8 cellular contexts compared by ENCODE assay signal in genomic region chr17:41966453-41967140, GRCh38. TPM values are rescaled to one million over a fixed set of nuclear protein-coding genes. Genes with fewer than 3 reads are reported as not detected.
DNase-seq lines count a peak whose midpoint lies in the region; ATAC-seq, FAIRE-seq and TF ChIP-seq lines count a peak whose summit lies in the region.

TSS of gene CNP (plus strand) at chr17:41966795. CDS start at chr17:41966885, 90 bp downstream.

- ATAC-seq in GM21717 (IDR thresholded peaks at IDR 0.05; ENCODE audit: unreplicated experiment): peak; percentile 49
- ATAC-seq in naive thymus-derived CD8-positive, alpha-beta T cell: peak; percentile 82
- peak; percentile 84 to 87 for ATAC-seq in stimulated activated naive B cell treated with anti-CD40 and anti-IgM and Interleukin-4, amounts not matched to agents 10 μg/mL and 1 μg/mL and 100 μg/mL, for 72 hours (replicated peaks)

- H2AFZ ChIP-seq in fibroblast of lung (ENCODE audit: low read length): peak within 1 kb of the TSS; percentile 42

- H3K4me1 ChIP-seq in fibroblast of lung (ENCODE audit: control insufficient read depth, extremely low read depth, insufficient read depth, low read length): peaks cover 6% of the 10 kb centered on the region

- no peaks in the 10 kb centered on the region for H3K9me3 Mint-ChIP-seq in activated T-helper 1 cell treated with anti-CD3 and anti-CD28 coated beads, Interleukin-12 subunit alpha, Interleukin-12 subunit beta, Interleukin-2, Interleukin-4 antibody, amounts not matched to agents 30 ng/mL and 10 ng/mL and 1 ng/mL, durations not matched to agents 14 hours and 24 hours and 36 hours
- no peaks in the 10 kb centered on the region for H3K9me3 Mint-ChIP-seq in naive thymus-derived CD8-positive, alpha-beta T cell
- H3K9me3 Mint-ChIP-seq in stimulated activated naive B cell treated with anti-CD40 and anti-IgM and Interleukin-4, amounts not matched to agents 10 μg/mL and 1 μg/mL and 100 μg/mL, for 72 hours: no peaks in the 10 kb centered on the region

- H3K27me3 Mint-ChIP-seq in activated T-helper 1 cell treated with anti-CD3 and anti-CD28 coated beads, Interleukin-12 subunit alpha, Interleukin-12 subunit beta, Interleukin-2, Interleukin-4 antibody, amounts not matched to agents 30 ng/mL and 10 ng/mL and 1 ng/mL, durations not matched to agents 14 hours and 24 hours and 36 hours (ENCODE audit: insufficient read depth): no peaks in the 10 kb centered on the region
- H3K27me3 Mint-ChIP-seq in naive thymus-derived CD8-positive, alpha-beta T cell: no peaks in the 10 kb centered on the region
- H3K27me3 Mint-ChIP-seq in stimulated activated naive B cell treated with anti-CD40 and anti-IgM and Interleukin-4, amounts not matched to agents 10 μg/mL and 1 μg/mL and 100 μg/mL, for 72 hours: no peaks in the 10 kb centered on the region

- DNase-seq in D721Med (ENCODE audit: insufficient read length, low spot score): peak; percentile 94
- DNase-seq in Kasumi-1 (lab: John Stamatoyannopoulos, UW): peak; percentile 80 to 83
- peak; percentile 92 for DNase-seq in RPMI8226
- DNase-seq in activated T-helper 1 cell treated with anti-CD3 and anti-CD28 coated beads, Interleukin-12 subunit alpha, Interleukin-12 subunit beta, Interleukin-2, Interleukin-4 antibody, amounts not matched to agents 30 ng/mL and 10 ng/mL and 1 ng/mL, durations not matched to agents 14 hours and 24 hours and 36 hours (ENCODE audit: low spot score): peak; percentile 87
- peak; percentile 89 to 90 for DNase-seq in fibroblast of lung (ENCODE audit: low read depth in 2 of 2)
- DNase-seq in naive thymus-derived CD8-positive, alpha-beta T cell: peak; percentile 82 to 96 (median 90)
- DNase-seq in stimulated activated naive B cell treated with anti-CD40 and anti-IgM and Interleukin-4, amounts not matched to agents 10 μg/mL and 1 μg/mL and 100 μg/mL, for 72 hours: peak; percentile 85

- peak within 1 kb of the TSS; percentile 82 for H3K27ac Mint-ChIP-seq in activated T-helper 1 cell treated with anti-CD3 and anti-CD28 coated beads, Interleukin-12 subunit alpha, Interleukin-12 subunit beta, Interleukin-2, Interleukin-4 antibody, amounts not matched to agents 30 ng/mL and 10 ng/mL and 1 ng/mL, durations not matched to agents 14 hours and 24 hours and 36 hours
- H3K27ac Mint-ChIP-seq in naive thymus-derived CD8-positive, alpha-beta T cell: peak within 1 kb of the TSS; percentile 82 to 97 (median 93)
- peak within 1 kb of the TSS; percentile 88 for H3K27ac Mint-ChIP-seq in stimulated activated naive B cell treated with anti-CD40 and anti-IgM and Interleukin-4, amounts not matched to agents 10 μg/mL and 1 μg/mL and 100 μg/mL, for 72 hours

- H3K4me3 ChIP-seq in fibroblast of lung (replicated peaks in 1 of 4; ENCODE audit: control extremely low read depth in 1 of 4, insufficient read depth in 1 of 4, low read depth in 3 of 4, low read length in 4 of 4): peak within 1 kb of the TSS; percentile 80 to 97 (median 86)

- POLR2A ChIA-PET in naive thymus-derived CD8-positive, alpha-beta T cell (lab: Charles Lee): interaction anchor here (0.6 to 3.2 kb wide), 24 partner anchors 11 to 1401 kb away, joined by 3 to 56 read pairs (median 4); partner anchors contain the start of genes ACLY, DHX58, DNAJC7 and GHDC

- H3K36me3 Mint-ChIP-seq in activated T-helper 1 cell treated with anti-CD3 and anti-CD28 coated beads, Interleukin-12 subunit alpha, Interleukin-12 subunit beta, Interleukin-2, Interleukin-4 antibody, amounts not matched to agents 30 ng/mL and 10 ng/mL and 1 ng/mL, durations not matched to agents 14 hours and 24 hours and 36 hours (ENCODE audit: low read depth): peaks cover 10% of the 10 kb centered on the region
- H3K36me3 Mint-ChIP-seq in naive thymus-derived CD8-positive, alpha-beta T cell: peaks cover 0 to 3% (median 0%) of the 10 kb centered on the region in 3 donors
- H3K36me3 Mint-ChIP-seq in stimulated activated naive B cell treated with anti-CD40 and anti-IgM and Interleukin-4, amounts not matched to agents 10 μg/mL and 1 μg/mL and 100 μg/mL, for 72 hours: peaks cover 13 to 19% of the 10 kb centered on the region in 2 donors

- no peaks in the 10 kb centered on the region for H3K27me3 ChIP-seq in fibroblast of lung (ENCODE audit: control insufficient read depth, insufficient read depth, low read length)

- peak within 1 kb of the TSS; percentile 98 for H3K4me2 ChIP-seq in fibroblast of lung (ENCODE audit: extremely low read depth, insufficient read depth, low read length)

- no peak for TF ChIP-seq CTCF in D721Med (IDR thresholded peaks at IDR 0.05; ENCODE audit: insufficient read depth, missing control alignments)
- TF ChIP-seq CTCF in fibroblast of lung (conservative IDR thresholded peaks at IDR 0.05 in 1 of 2, IDR thresholded peaks at IDR 0.05 in 1 of 2; ENCODE audit: low read depth in 1 of 2, low read length in 2 of 2): no peak

- peaks cover 8% of the 10 kb centered on the region for H3K36me3 ChIP-seq in fibroblast of lung (ENCODE audit: control insufficient read depth, insufficient read depth, low read length)

- H3K4me1 Mint-ChIP-seq in activated T-helper 1 cell treated with anti-CD3 and anti-CD28 coated beads, Interleukin-12 subunit alpha, Interleukin-12 subunit beta, Interleukin-2, Interleukin-4 antibody, amounts not matched to agents 30 ng/mL and 10 ng/mL and 1 ng/mL, durations not matched to agents 14 hours and 24 hours and 36 hours (ENCODE audit: low read depth): peaks cover 29% of the 10 kb centered on the region
- H3K4me1 Mint-ChIP-seq in naive thymus-derived CD8-positive, alpha-beta T cell: peaks cover 14 to 51% (median 49%) of the 10 kb centered on the region in 4 donors
- H3K4me1 Mint-ChIP-seq in stimulated activated naive B cell treated with anti-CD40 and anti-IgM and Interleukin-4, amounts not matched to agents 10 μg/mL and 1 μg/mL and 100 μg/mL, for 72 hours: peaks cover 19 to 54% of the 10 kb centered on the region in 2 donors

- intact Hi-C loops in activated T-helper 1 cell treated with anti-CD3 and anti-CD28 coated beads, Interleukin-12 subunit alpha, Interleukin-12 subunit beta, Interleukin-2, Interleukin-4 antibody, amounts not matched to agents 30 ng/mL and 10 ng/mL and 1 ng/mL, durations not matched to agents 14 hours and 24 hours and 36 hours (cut with micrococcal nuclease): loop anchor here (1.0 to 5.0 kb wide), 8 partner anchors 36 to 856 kb away; partner anchors contain the start of genes BECN1, DHX58, DNAJC7 and KLHL11

- peak within 1 kb of the TSS; percentile 85 for H3K9ac ChIP-seq in fibroblast of lung (ENCODE audit: insufficient read depth, low read length)

- peaks cover 31% of the 10 kb centered on the region for H3K79me2 ChIP-seq in fibroblast of lung (ENCODE audit: control insufficient read depth, insufficient read depth, low read length)

- peak within 1 kb of the TSS; percentile 73 for H3K27ac ChIP-seq in fibroblast of lung (ENCODE audit: insufficient read depth, low read length)

- peak within 1 kb of the TSS; percentile 87 for H3K4me3 Mint-ChIP-seq in activated T-helper 1 cell treated with anti-CD3 and anti-CD28 coated beads, Interleukin-12 subunit alpha, Interleukin-12 subunit beta, Interleukin-2, Interleukin-4 antibody, amounts not matched to agents 30 ng/mL and 10 ng/mL and 1 ng/mL, durations not matched to agents 14 hours and 24 hours and 36 hours
- H3K4me3 Mint-ChIP-seq in naive thymus-derived CD8-positive, alpha-beta T cell: peak within 1 kb of the TSS; percentile 80 to 94 (median 88)
- H3K4me3 Mint-ChIP-seq in stimulated activated naive B cell treated with anti-CD40 and anti-IgM and Interleukin-4, amounts not matched to agents 10 μg/mL and 1 μg/mL and 100 μg/mL, for 72 hours: peak within 1 kb of the TSS; percentile 77 to 89

- FAIRE-seq in D721Med (lab: Jason Lieb, UNC): no peak

- H4K20me1 ChIP-seq in fibroblast of lung (ENCODE audit: control insufficient read depth, extremely low read depth, insufficient read depth, low read length): no peaks in the 10 kb centered on the region

- no peaks in the 10 kb centered on the region for H3K9me3 ChIP-seq in fibroblast of lung (ENCODE audit: control insufficient read depth, insufficient read depth, low read depth, low read length)

RNA-seq across cellular contexts. Expression of gene CNP, which starts in this region (rescaled TPM):
- total RNA-seq in activated T-helper 1 cell treated with anti-CD3 and anti-CD28 coated beads, Interleukin-12 subunit alpha, Interleukin-12 subunit beta, Interleukin-2, Interleukin-4 antibody, amounts not matched to agents 30 ng/mL and 10 ng/mL and 1 ng/mL, durations not matched to agents 14 hours and 24 hours and 36 hours: 89.1 and 89.8 TPM in 2 replicates
- total RNA-seq in fibroblast of lung: 50.6 and 60.4 TPM in 2 replicates
- 57.7 and 59.9 TPM in 2 replicates for polyA plus RNA-seq in fibroblast of lung
- 84.1 and 95.5 TPM in 2 replicates for polyA plus RNA-seq in fibroblast of lung (2012)
- 390 and 485 TPM in 2 replicates for polyA minus RNA-seq in fibroblast of lung (ENCODE audit: low replicate concordance)
- 10 to 100 TPM; 30.6 to 34.1 TPM for total RNA-seq in naive thymus-derived CD8-positive, alpha-beta T cell
- polyA plus RNA-seq in naive thymus-derived CD8-positive, alpha-beta T cell: 10 to 100 TPM; 27.0 to 33.6 (median 27.5) TPM

Comparison
In these comparisons a context has a peak if more than half of its experiments do, and no peak if none do; other contexts are left out.
1. Peak in every context shown above with its lines: DNase-seq, ATAC-seq, H3K4me3 ChIP-seq and H3K27ac ChIP-seq.